14 cellular contexts compared by ENCODE assay signal in the genomic region with DNA sequence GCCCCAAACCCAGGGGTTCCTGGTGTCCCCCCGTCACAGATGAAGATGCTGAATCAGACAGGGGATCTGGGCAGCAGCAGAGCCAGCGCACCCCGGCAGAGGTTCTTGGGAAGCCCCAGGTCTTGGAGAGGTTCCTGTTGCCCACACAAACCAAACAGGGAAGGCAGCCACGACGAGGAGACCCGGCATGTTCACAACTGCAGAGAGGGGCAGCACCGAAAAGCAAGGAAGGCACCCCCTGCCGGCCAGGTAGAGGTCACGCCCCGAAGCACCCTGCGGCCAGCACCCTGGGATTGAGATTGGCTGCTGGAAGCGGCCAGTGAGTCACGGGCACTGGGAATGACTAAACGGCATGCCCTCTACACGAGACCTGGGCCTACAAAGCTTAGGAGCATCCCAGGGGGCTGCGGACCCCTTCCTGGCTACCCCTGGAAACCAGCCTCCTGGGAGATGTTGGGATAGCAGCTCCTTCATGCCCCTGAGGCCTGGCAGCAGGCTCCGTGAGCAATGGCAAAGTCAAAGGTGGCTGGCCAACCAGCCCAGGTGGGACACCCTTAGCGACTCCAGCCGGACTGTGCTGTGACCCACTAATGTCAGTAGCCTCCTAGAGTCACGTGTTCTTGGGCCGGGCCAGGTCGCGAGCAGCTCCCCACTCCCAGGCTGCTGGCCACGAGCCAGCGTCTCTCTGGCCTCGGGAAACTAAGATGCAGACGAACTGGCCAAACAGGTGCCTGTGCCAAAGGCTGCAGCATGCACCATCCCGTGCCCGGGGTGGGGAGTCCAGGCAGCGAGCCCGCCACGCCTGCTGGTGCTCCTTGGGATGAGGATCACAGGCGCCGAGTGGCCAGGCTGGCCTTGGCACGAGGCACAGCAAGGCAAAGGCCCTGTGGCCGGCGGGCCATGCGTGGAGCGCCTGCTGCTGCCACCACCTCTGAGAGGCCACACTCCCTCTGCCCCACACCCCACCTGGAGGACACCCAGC. TPM values are rescaled to one million over a fixed set of nuclear protein-coding genes. Genes with fewer than 3 reads are reported as not detected.
A peak's percentile ranks its signal among the peaks of the same experiment; 100 is the strongest.
DNase-seq lines count a peak whose midpoint lies in the region; ATAC-seq and TF ChIP-seq lines count a peak whose summit lies in the region.
"Had no signal": no experiment of that assay in that cellular context is flagged by ENCODE, and none has a peak within 500 bp of the region (broad histone marks: within the 10 kb centered on the region; RNA-seq: fewer than 3 reads in every experiment).

No MANE protein-coding gene starts in this region.

- ATAC-seq in Right ventricle myocardium inferior (no peak), lung (ENCODE audit: insufficient read depth, low FRiP score) (peak; percentile 13)
- no peak for ATAC-seq in activated CD8-positive, alpha-beta memory T cell treated with anti-CD3 and anti-CD28 coated beads, Interleukin-2, amount 10 ng/mL, durations not matched to agents 7 days and 5 days
- ATAC-seq: A549 had no signal

- intact Hi-C loops in Right ventricle myocardium inferior (cut with DNase I) (no loop called here), uterus (cut with DNase I; ENCODE audit: low total_unique reads) (loop anchor here (5.0 kb wide), 1 partner anchor 36 kb away; no protein-coding TSS in a partner anchor)

- no peak overlapping the region for H3K4me3 Mint-ChIP-seq in activated CD8-positive, alpha-beta memory T cell treated with anti-CD3 and anti-CD28 coated beads, Interleukin-2, amount 10 ng/mL, durations not matched to agents 7 days and 5 days
- H3K4me3 Mint-ChIP-seq: activated naive CD8-positive, alpha-beta T cell treated with anti-CD3 and anti-CD28 coated beads, Interleukin-2, amount 10 ng/mL, durations not matched to agents 7 days and 5 days had no signal

- TF ChIP-seq POLR2A in uterus (IDR thresholded peaks at IDR 0.05) = no peak

- H3K4me1 ChIP-seq in right atrium auricular region = peaks cover 4 to 98% of the 10 kb centered on the region in 2 donors
- H3K4me1 ChIP-seq in lung (ENCODE audit: control insufficient read depth in 2 of 2, insufficient read depth in 2 of 2, low read length in 2 of 2) = peaks cover 12 to 65% of the 10 kb centered on the region in 2 donors
- peaks cover 13 to 35% of the 10 kb centered on the region in 2 donors for H3K4me1 ChIP-seq in uterus
- H3K4me1 ChIP-seq: A549 had no signal

- H3K4me1 Mint-ChIP-seq in activated CD8-positive, alpha-beta memory T cell treated with anti-CD3 and anti-CD28 coated beads, Interleukin-2, amount 10 ng/mL, durations not matched to agents 7 days and 5 days = peaks cover 13% of the 10 kb centered on the region

- TF ChIP-seq CTCF in right atrium auricular region (IDR thresholded peaks at IDR 0.05) (no peak), lung (IDR thresholded peaks at IDR 0.05; ENCODE audit: control extremely low read depth, extremely low read depth) (no peak), uterus (IDR thresholded peaks at IDR 0.05) (no peak)

- H3K9me3 ChIP-seq in right atrium auricular region (no peaks in the 10 kb centered on the region), lung (ENCODE audit: control insufficient read depth in 2 of 2, insufficient read depth in 1 of 2, low read length in 1 of 2) (no peaks in the 10 kb centered on the region), uterus (no peaks in the 10 kb centered on the region)
- H3K9me3 ChIP-seq: A549 had no signal

- H3K27me3 Mint-ChIP-seq in activated CD8-positive, alpha-beta memory T cell treated with anti-CD3 and anti-CD28 coated beads, Interleukin-2, amount 10 ng/mL, durations not matched to agents 7 days and 5 days = no peaks in the 10 kb centered on the region
- H3K27me3 Mint-ChIP-seq: activated naive CD8-positive, alpha-beta T cell treated with anti-CD3 and anti-CD28 coated beads, Interleukin-2, amount 10 ng/mL, durations not matched to agents 7 days and 5 days had no signal

- 64 to 75% methylated on average over 37 to 39 of the region's 39 CpGs for WGBS in lung, 2 donors

- no peaks in the 10 kb centered on the region for H3K9me3 Mint-ChIP-seq in activated CD8-positive, alpha-beta memory T cell treated with anti-CD3 and anti-CD28 coated beads, Interleukin-2, amount 10 ng/mL, durations not matched to agents 7 days and 5 days (ENCODE audit: low read depth)
- H3K9me3 Mint-ChIP-seq: activated naive CD8-positive, alpha-beta T cell treated with anti-CD3 and anti-CD28 coated beads, Interleukin-2, amount 10 ng/mL, durations not matched to agents 7 days and 5 days had no signal

- CTCF ChIA-PET in activated CD8-positive, alpha-beta memory T cell treated with anti-CD3 and anti-CD28 coated beads, Interleukin-2, amount 10 ng/mL, durations not matched to agents 7 days and 5 days (lab: Charles Lee) = interaction anchor here (0.7 kb wide), 1 partner anchor 1595 kb away, joined by 3 read pairs; no protein-coding TSS in a partner anchor

- no peak overlapping the region for H3K27ac Mint-ChIP-seq in activated CD8-positive, alpha-beta memory T cell treated with anti-CD3 and anti-CD28 coated beads, Interleukin-2, amount 10 ng/mL, durations not matched to agents 7 days and 5 days
- H3K27ac Mint-ChIP-seq: activated naive CD8-positive, alpha-beta T cell treated with anti-CD3 and anti-CD28 coated beads, Interleukin-2, amount 10 ng/mL, durations not matched to agents 7 days and 5 days had no signal

- no peaks in the 10 kb centered on the region for H3K36me3 ChIP-seq in right atrium auricular region
- H3K36me3 ChIP-seq in lung (ENCODE audit: control insufficient read depth in 2 of 2, insufficient read depth in 2 of 2, low read length in 2 of 2) = peaks cover 0 to 3% of the 10 kb centered on the region in 2 donors
- H3K36me3 ChIP-seq in uterus = no peaks in the 10 kb centered on the region

- peak; percentile 68 for DNase-seq in Right ventricle myocardium inferior (ENCODE audit: missing footprints)
- no peak for DNase-seq in right atrium auricular region (ENCODE audit: low spot score)
- DNase-seq in cerebellum (ENCODE audit: low spot score) = peak; percentile 83
- DNase-seq in lung (ENCODE audit: low spot score) = peak; percentile 90
- DNase-seq in uterus = peak in 1 of 2 donors; percentile 43
- no peak for DNase-seq in NCI-H345 (lab: John Stamatoyannopoulos, UW)
- DNase-seq in activated CD8-positive, alpha-beta memory T cell treated with anti-CD3 and anti-CD28 coated beads, Interleukin-2, amount 10 ng/mL, durations not matched to agents 7 days and 5 days = no peak
- DNase-seq in GM19240 (ENCODE audit: insufficient read length, low spot score) = no peak
- DNase-seq: activated naive CD8-positive, alpha-beta T cell treated with anti-CD3 and anti-CD28 coated beads, Interleukin-2, amount 10 ng/mL, durations not matched to agents 7 days and 5 days; glutamatergic neuron; midbrain; NCI-H2081 treated with DMSO at 0.1 percent for 48 hours had no signal

- H3K27ac ChIP-seq in right atrium auricular region (peak overlapping the region in 1 of 2 donors; percentile 63), lung (ENCODE audit: low read depth in 1 of 2, low read length in 1 of 2) (peak overlapping the region in 1 of 2 donors; percentile 78), uterus (peak overlapping the region; percentile 26 to 87)
- H3K27ac ChIP-seq: A549, KMS-11 had no signal

- H3K36me3 Mint-ChIP-seq in activated CD8-positive, alpha-beta memory T cell treated with anti-CD3 and anti-CD28 coated beads, Interleukin-2, amount 10 ng/mL, durations not matched to agents 7 days and 5 days = no peaks in the 10 kb centered on the region
- H3K36me3 Mint-ChIP-seq: activated naive CD8-positive, alpha-beta T cell treated with anti-CD3 and anti-CD28 coated beads, Interleukin-2, amount 10 ng/mL, durations not matched to agents 7 days and 5 days had no signal

- H3K4me3 ChIP-seq in right atrium auricular region (no peak overlapping the region), lung (no peak overlapping the region), uterus (no peak overlapping the region)
- H3K4me3 ChIP-seq: A549 had no signal

- H3K27me3 ChIP-seq in right atrium auricular region = no peaks in the 10 kb centered on the region
- no peaks in the 10 kb centered on the region for H3K27me3 ChIP-seq in lung (ENCODE audit: control insufficient read depth, insufficient read depth)
- H3K27me3 ChIP-seq in uterus = no peaks in the 10 kb centered on the region

RNA-seq across cellular contexts. Expression of a gene that starts 43.2 kb away (rescaled TPM):
- 40.1 TPM for total RNA-seq in Right ventricle myocardium inferior
- 10 to 100 TPM; 21.2 to 36.9 TPM for total RNA-seq in right atrium auricular region
- total RNA-seq in cerebellum = 10.3 TPM
- total RNA-seq in lung = 100 to 1,000 TPM in 1 of 2 donors, 10 to 100 TPM in 1; 24.8 to 120 TPM
- 10 to 100 TPM; 28.2 to 44.1 TPM for polyA plus RNA-seq in lung
- total RNA-seq in uterus = 100 to 1,000 TPM in 1 of 4 donors, 10 to 100 TPM in 2, 1 to 10 TPM in 1; 5.9 to 103 (median 13.3) TPM
- 10 to 100 TPM; 40.5 to 47.1 TPM for total RNA-seq in activated CD8-positive, alpha-beta memory T cell treated with anti-CD3 and anti-CD28 coated beads, Interleukin-2, amount 10 ng/mL, durations not matched to agents 7 days and 5 days

Comparison
In these comparisons a context has a peak if more than half of its experiments do, and no peak if none do; other contexts are left out.
1. DNase-seq: peak in Right ventricle myocardium inferior (single experiment), cerebellum (single experiment) and lung (single experiment); none in right atrium auricular region (single experiment), NCI-H345 (single experiment), activated CD8-positive, alpha-beta memory T cell treated with anti-CD3 and anti-CD28 coated beads, Interleukin-2, amount 10 ng/mL, durations not matched to agents 7 days and 5 days (single experiment) and GM19240 (single experiment).